11 cellular contexts compared by ENCODE assay signal in genomic region chr5:154849261-154849660, GRCh38. TPM values are rescaled to one million over a fixed set of nuclear protein-coding genes. Genes with fewer than 3 reads are reported as not detected.
DNase-seq lines count a peak whose midpoint lies in the region; ATAC-seq and TF ChIP-seq lines count a peak whose summit lies in the region.
"Had no signal": no experiment of that assay in that cellular context is flagged by ENCODE, and none has a peak within 500 bp of the region (broad histone marks: within the 10 kb centered on the region; RNA-seq: fewer than 3 reads in every experiment).

No MANE protein-coding gene starts in this region.

- DNase-seq in HL-60 (ENCODE audit: low read depth in 1 of 2, low spot score in 1 of 2) (no peak), esophagus muscularis mucosa (ENCODE audit: extremely low spot score) (no peak), superior temporal gyrus (ENCODE audit: extremely low spot score) (peak; percentile 71), NCI-H526 (lab: John Stamatoyannopoulos, UW) (no peak), NOMO-1 treated with DMSO at 0.1 percent for 48 hours (lab: John Stamatoyannopoulos, UW; ENCODE audit: unreplicated experiment) (no peak)
- DNase-seq: Caco-2, HCEC 1CT, pancreas had no signal

- H3K9ac ChIP-seq in muscle layer of colon (ENCODE audit: low read length): peak overlapping the region; percentile 83

- no peak for TF ChIP-seq EP300 in esophagus muscularis mucosa (IDR thresholded peaks at IDR 0.05)

- TF ChIP-seq CTCF in HL-60 (IDR thresholded peaks at IDR 0.05; ENCODE audit: insufficient read depth, low read length) (no peak), esophagus muscularis mucosa (IDR thresholded peaks at IDR 0.05) (no peak)

- TF ChIP-seq POLR2A in esophagus muscularis mucosa (IDR thresholded peaks at IDR 0.05; ENCODE audit: low read depth): no peak

- H3K9me3 ChIP-seq in esophagus muscularis mucosa (no peaks in the 10 kb centered on the region), muscle layer of colon (ENCODE audit: low read length) (no peaks in the 10 kb centered on the region)
- H3K9me3 ChIP-seq: Caco-2, pancreas had no signal

- intact Hi-C loops in esophagus muscularis mucosa (cut with DNase I): no loop called here

- 61% methylated on average over 6 of the region's 6 CpGs for WGBS in esophagus muscularis mucosa

- H3K27me3 ChIP-seq in HL-60 (ENCODE audit: insufficient read depth, poor library complexity, severe bottlenecking) (no peaks in the 10 kb centered on the region), esophagus muscularis mucosa (no peaks in the 10 kb centered on the region), muscle layer of colon (ENCODE audit: control insufficient read depth in 1 of 2, insufficient read depth in 2 of 2, low read length in 2 of 2) (no peaks in the 10 kb centered on the region)
- H3K27me3 ChIP-seq: pancreas had no signal

- no peak overlapping the region for H3K4me3 ChIP-seq in HL-60 (replicated peaks; ENCODE audit: insufficient read depth, low read length)
- peak overlapping the region; percentile 50 to 69 (median 60) for H3K4me3 ChIP-seq in esophagus muscularis mucosa
- peak overlapping the region; percentile 49 to 74 for H3K4me3 ChIP-seq in muscle layer of colon (ENCODE audit: low read depth in 1 of 2, low read length in 2 of 2)

- no peak for ATAC-seq in activated CD4-positive, CD25-positive, alpha-beta regulatory T cell treated with anti-CD3 and anti-CD28 coated beads, Interleukin-2, amount 50 U/mL, for 24 hours
- no peak for ATAC-seq in HG02763 (IDR thresholded peaks at IDR 0.05; ENCODE audit: unreplicated experiment)

- H3K27ac ChIP-seq in HL-60 (replicated peaks) (peak overlapping the region; percentile 46), esophagus muscularis mucosa (replicated peaks in 1 of 4) (peak overlapping the region; percentile 69 to 86 (median 80)), muscle layer of colon (ENCODE audit: low read depth, low read length) (peak overlapping the region; percentile 79)

- peaks cover 24 to 66% (median 54%) of the 10 kb centered on the region in 4 donors for H3K4me1 ChIP-seq in esophagus muscularis mucosa
- peaks cover 37% of the 10 kb centered on the region for H3K4me1 ChIP-seq in muscle layer of colon (ENCODE audit: insufficient read depth, low read length)
- H3K4me1 ChIP-seq: pancreas had no signal

- H3K36me3 ChIP-seq in esophagus muscularis mucosa: no peaks in the 10 kb centered on the region
- no peaks in the 10 kb centered on the region for H3K36me3 ChIP-seq in muscle layer of colon (ENCODE audit: insufficient read depth, low read length)
- H3K36me3 ChIP-seq: pancreas had no signal

RNA-seq across cellular contexts. Expression of gene FAXDC2, which starts 1.1 kb away (rescaled TPM):
- 10 to 100 TPM; 27.6 to 32.1 (median 29.5) TPM for total RNA-seq in esophagus muscularis mucosa

RNA-seq across cellular contexts. Expression of gene CNOT8, which starts 9.2 kb away (rescaled TPM):
- 10 to 100 TPM; 41.1 to 72.6 (median 62.2) TPM for total RNA-seq in esophagus muscularis mucosa
